Comparison of ENCODE assay signal across 16 cellular contexts in the genomic region with DNA sequence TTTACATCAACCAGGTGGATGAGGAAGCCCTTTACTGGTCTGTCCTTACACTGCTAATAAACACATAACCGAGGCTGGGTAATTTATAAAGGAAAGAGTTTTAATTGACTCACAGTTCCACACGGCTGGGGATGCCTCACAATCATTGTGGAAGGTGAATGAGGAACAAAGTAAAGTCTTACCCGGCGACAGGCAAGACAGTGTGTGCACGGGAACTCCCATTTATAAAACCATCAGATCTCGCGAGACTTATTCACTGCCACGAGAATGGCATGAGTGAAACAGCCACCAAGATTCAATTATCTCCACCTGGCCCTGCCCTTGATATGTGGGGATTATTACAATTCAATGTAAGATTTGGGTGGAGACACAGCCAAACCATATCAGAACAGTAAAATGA.
DNase-seq lines count a peak whose midpoint lies in the region; ATAC-seq and TF ChIP-seq lines count a peak whose summit lies in the region.
"Had no signal": no experiment of that assay in that cellular context is flagged by ENCODE, and none has a peak within 500 bp of the region (broad histone marks: within the 10 kb centered on the region; RNA-seq: fewer than 3 reads in every experiment).

No MANE protein-coding gene starts in this region.

- H3K4me1 Mint-ChIP-seq in osteocyte (ENCODE audit: unreplicated experiment) = peaks cover 44% of the 10 kb centered on the region

- POLR2A ChIA-PET in OCI-LY7 (lab: Charles Lee) = interaction anchor here (0.6 to 0.7 kb wide), 2 partner anchors 139 to 253 kb away, joined by 4 to 6 read pairs; no protein-coding TSS in a partner anchor

- H3K4me2 ChIP-seq in OCI-LY7 (ENCODE audit: low read length) = peak overlapping the region; percentile 15; the same call in 1 of the 2 replicates

- H3K4me3 ChIP-seq in OCI-LY7 (ENCODE audit: low read depth, low read length, poor library complexity, severe bottlenecking) (no peak overlapping the region), left lung (no peak overlapping the region)
- H3K4me3 ChIP-seq: cardiac muscle cell, heart right ventricle had no signal

- peak overlapping the region; percentile 35 for H3K27ac Mint-ChIP-seq in osteocyte (ENCODE audit: unreplicated experiment)
- H3K27ac Mint-ChIP-seq: activated CD4-positive, alpha-beta memory T cell treated with anti-CD3 and anti-CD28 coated beads, Interleukin-2, amount 10 ng/mL, durations not matched to agents 7 days and 5 days; CD14-positive monocyte had no signal

- no peaks in the 10 kb centered on the region for H3K27me3 Mint-ChIP-seq in osteocyte (ENCODE audit: unreplicated experiment)

- no peaks in the 10 kb centered on the region for H3K79me2 ChIP-seq in OCI-LY7 (ENCODE audit: insufficient read depth, low read depth, low read length)

- CTCF ChIA-PET in OCI-LY7 (lab: Charles Lee; ENCODE audit: unreplicated experiment) = no interaction called here

- H4K20me1 ChIP-seq in OCI-LY7 (ENCODE audit: insufficient read depth, low read length) = no peaks in the 10 kb centered on the region

- no peaks in the 10 kb centered on the region for H3K9me3 Mint-ChIP-seq in osteocyte (ENCODE audit: unreplicated experiment)
- H3K9me3 Mint-ChIP-seq: activated CD4-positive, alpha-beta memory T cell treated with anti-CD3 and anti-CD28 coated beads, Interleukin-2, amount 10 ng/mL, durations not matched to agents 7 days and 5 days; CD14-positive monocyte had no signal

- no peaks in the 10 kb centered on the region for H3K9me2 ChIP-seq in OCI-LY7 (ENCODE audit: insufficient read depth, low read length)

- DNase-seq in OCI-LY7 (ENCODE audit: low spot score) (peak; percentile 64), osteocyte (ENCODE audit: extremely low spot score, unreplicated experiment) (no peak), NCI-H1930 (lab: John Stamatoyannopoulos, UW) (no peak), NCI-H1694 treated with DMSO at 0.1 percent for 48 hours (lab: John Stamatoyannopoulos, UW) (no peak), left lung (no peak), iPS-NIHi7 (ENCODE audit: extremely low spot score) (no peak)
- DNase-seq: activated CD4-positive, alpha-beta memory T cell treated with anti-CD3 and anti-CD28 coated beads, Interleukin-2, amount 10 ng/mL, durations not matched to agents 7 days and 5 days; heart right ventricle; NCI-H187; NCI-H82; occipital lobe; stimulated activated naive CD4-positive, alpha-beta T cell treated with Interleukin-2 at 50 U/mL for 16 hours had no signal

- H3K36me3 ChIP-seq in OCI-LY7 (ENCODE audit: insufficient read depth, low read length) (no peaks in the 10 kb centered on the region), left lung (no peaks in the 10 kb centered on the region)
- H3K36me3 ChIP-seq: cardiac muscle cell, heart right ventricle had no signal

- BruUV-seq in OCI-LY7 (replicated peaks; lab: Mats Ljungman, UMichigan) = no TSS peak

- ATAC-seq in GM18867 (IDR thresholded peaks at IDR 0.05; ENCODE audit: unreplicated experiment) (peak; percentile 24), HG02852 (IDR thresholded peaks at IDR 0.05; ENCODE audit: unreplicated experiment) (peak; percentile 33), left lung (no peak)
- ATAC-seq: heart right ventricle had no signal

- intact Hi-C loops in OCI-LY7 (cut with micrococcal nuclease; ENCODE audit: unreplicated experiment) (loop anchor here (5.0 kb wide), 1 partner anchor 296 kb away; no protein-coding TSS in a partner anchor), left lung (cut with DNase I) (no loop called here)

- no peaks in the 10 kb centered on the region for H3K27me3 ChIP-seq in left lung
- H3K27me3 ChIP-seq: cardiac muscle cell, heart right ventricle had no signal

- H3K27ac ChIP-seq in OCI-LY7 (ENCODE audit: low read depth, low read length, poor library complexity, severe bottlenecking) (no peak overlapping the region), left lung (no peak overlapping the region)
- H3K27ac ChIP-seq: cardiac muscle cell, heart right ventricle had no signal

- no peaks in the 10 kb centered on the region for H3K36me3 Mint-ChIP-seq in osteocyte (ENCODE audit: unreplicated experiment)
- H3K36me3 Mint-ChIP-seq: CD14-positive monocyte had no signal

- peak overlapping the region; percentile 60 for H2AFZ ChIP-seq in OCI-LY7 (ENCODE audit: low read length)

- no peak overlapping the region for H3K4me3 Mint-ChIP-seq in osteocyte (ENCODE audit: unreplicated experiment)
- H3K4me3 Mint-ChIP-seq: activated CD4-positive, alpha-beta memory T cell treated with anti-CD3 and anti-CD28 coated beads, Interleukin-2, amount 10 ng/mL, durations not matched to agents 7 days and 5 days; CD14-positive monocyte had no signal

- no peaks in the 10 kb centered on the region for H3K9me3 ChIP-seq in OCI-LY7 (ENCODE audit: low read length)
- no peaks in the 10 kb centered on the region for H3K9me3 ChIP-seq in left lung
- H3K9me3 ChIP-seq: heart right ventricle had no signal

- H3K4me1 ChIP-seq in OCI-LY7 (ENCODE audit: insufficient read depth, low read length, poor library complexity, severe bottlenecking) (no peaks in the 10 kb centered on the region), left lung (peaks cover 5 to 12% of the 10 kb centered on the region in 2 donors)

- TF ChIP-seq CTCF in OCI-LY7 (conservative IDR thresholded peaks at IDR 0.05; ENCODE audit: low read length) = no peak
- TF ChIP-seq CTCF in osteocyte (IDR thresholded peaks at IDR 0.05) = no peak
- no peak for TF ChIP-seq CTCF in left lung (IDR thresholded peaks at IDR 0.05)
